Comparison of ENCODE assay signal across 10 cellular contexts in genomic region chr2:217933326-217933993, GRCh38.
A peak's percentile ranks its signal among the peaks of the same experiment; 100 is the strongest.
DNase-seq lines count a peak whose midpoint lies in the region; ATAC-seq, FAIRE-seq and TF ChIP-seq lines count a peak whose summit lies in the region.
"Had no signal": no experiment of that assay in that cellular context is flagged by ENCODE, and none has a peak within 500 bp of the region (broad histone marks: within the 10 kb centered on the region; RNA-seq: fewer than 3 reads in every experiment).

No MANE protein-coding gene starts in this region.

- no peak overlapping the region for H3K27ac ChIP-seq in keratinocyte (ENCODE audit: control insufficient read depth, insufficient read depth, low read length)
- peak overlapping the region; percentile 99 for H3K27ac ChIP-seq in subcutaneous abdominal adipose tissue (ENCODE audit: low read depth, low read length)

- no peaks in the 10 kb centered on the region for H4K20me1 ChIP-seq in keratinocyte (ENCODE audit: control insufficient read depth, extremely low read depth, insufficient read depth, low read length)

- H3K9me3 ChIP-seq in keratinocyte (ENCODE audit: control insufficient read depth, low read depth, low read length) (no peaks in the 10 kb centered on the region), subcutaneous abdominal adipose tissue (ENCODE audit: control insufficient read depth in 5 of 5, low read length in 5 of 5) (no peaks in the 10 kb centered on the region)

- no peaks in the 10 kb centered on the region for H3K9me1 ChIP-seq in keratinocyte (ENCODE audit: control insufficient read depth, extremely low read depth, insufficient read depth, low read length)

- H3K4me2 ChIP-seq in keratinocyte (ENCODE audit: control insufficient read depth, extremely low read depth, insufficient read depth, low read depth, low read length), result peak overlapping the region; percentile 11

- dilution Hi-C loops in keratinocyte (cut with MboI; ENCODE audit: extremely low pct_ligation_motif_present, low sequenced_read_pairs), result no loop called here

- H3K4me3 ChIP-seq in keratinocyte (ENCODE audit: control insufficient read depth in 2 of 3, extremely low read depth in 1 of 3, insufficient read depth in 2 of 3, low read depth in 1 of 3, low read length in 3 of 3), result no peak overlapping the region
- peak overlapping the region; percentile 8 to 99 (median 42) for H3K4me3 ChIP-seq in subcutaneous abdominal adipose tissue (ENCODE audit: low read depth in 1 of 5, low read length in 5 of 5)

- no peak for TF ChIP-seq CTCF in keratinocyte (optimal IDR thresholded peaks at IDR 0.05 in 1 of 3, IDR thresholded peaks at IDR 0.05 in 1 of 3, conservative IDR thresholded peaks at IDR 0.05 in 1 of 3; ENCODE audit: extremely low read depth in 1 of 3, insufficient read depth in 2 of 3, low read length in 3 of 3)

- ATAC-seq in SK-N-SH treated with all-trans-retinoic acid at 6 μM for 48 hours, result peak; percentile 4; the same call in 1 of the 3 replicates
- ATAC-seq in HG02759 (IDR thresholded peaks at IDR 0.05; ENCODE audit: unreplicated experiment), result no peak

- in situ Hi-C loops in G401 (cut with HindIII; ENCODE audit: low sequenced_read_pairs), result no loop called here

- FAIRE-seq in keratinocyte (lab: Jason Lieb, UNC), result no peak
- FAIRE-seq: G401.6 had no signal

- H3K9ac ChIP-seq in keratinocyte (ENCODE audit: control insufficient read depth, extremely low read depth, insufficient read depth, low read length) (no peak overlapping the region), subcutaneous abdominal adipose tissue (ENCODE audit: low read length in 5 of 5) (peak overlapping the region; percentile 39 to 82 (median 56))

- H3K4me1 ChIP-seq in keratinocyte (ENCODE audit: control insufficient read depth, extremely low read depth, insufficient read depth, low read length) (peaks cover 34% of the 10 kb centered on the region), subcutaneous abdominal adipose tissue (ENCODE audit: control insufficient read depth in 5 of 5, insufficient read depth in 5 of 5, low read length in 5 of 5) (peaks cover 59 to 100% (median 99%) of the 10 kb centered on the region in 5 donors)

- peak; percentile 62 for DNase-seq in NCI-H1105 treated with DMSO at 0.1 percent for 48 hours (lab: John Stamatoyannopoulos, UW)
- no peak for DNase-seq in keratinocyte (ENCODE audit: low read depth, low spot score)
- DNase-seq in activated gamma-delta T cell (lab: John Stamatoyannopoulos, UW), result no peak
- no peak for DNase-seq in G401 (ENCODE audit: low spot score)
- no peak for DNase-seq in activated CD8-positive, alpha-beta memory T cell treated with anti-CD3 and anti-CD28 coated beads for 24 hours
- DNase-seq: NCI-H1092 had no signal

- no peak overlapping the region for H2AFZ ChIP-seq in keratinocyte (ENCODE audit: control insufficient read depth, low read length)

- H3K27me3 ChIP-seq in keratinocyte (ENCODE audit: control insufficient read depth, extremely low read depth, insufficient read depth, low read length) (no peaks in the 10 kb centered on the region), subcutaneous abdominal adipose tissue (ENCODE audit: control insufficient read depth in 5 of 5, insufficient read depth in 4 of 5, low read length in 5 of 5) (no peaks in the 10 kb centered on the region)

- no peaks in the 10 kb centered on the region for H3K79me2 ChIP-seq in keratinocyte (ENCODE audit: control insufficient read depth, insufficient read depth, low read length)

- H3K36me3 ChIP-seq in keratinocyte (ENCODE audit: control insufficient read depth in 2 of 2, extremely low read depth in 1 of 2, insufficient read depth in 2 of 2, low read length in 2 of 2), result no peaks in the 10 kb centered on the region
- peaks cover 5 to 38% (median 12%) of the 10 kb centered on the region in 5 donors for H3K36me3 ChIP-seq in subcutaneous abdominal adipose tissue (ENCODE audit: control insufficient read depth in 5 of 5, insufficient read depth in 5 of 5, low read length in 5 of 5)

TF ChIP-seq in SK-N-SH treated with all-trans-retinoic acid at 6 μM for 48 hours, 23 proteins besides CTCF, POLR2A, EP300 and RAD21:
- TF ChIP-seq TSHZ2 (CRISPR knock-in tag; IDR thresholded peaks at IDR 0.05), result no peak
- no peak for TF ChIP-seq OSR1 (CRISPR knock-in tag; IDR thresholded peaks at IDR 0.05)
- TF ChIP-seq POU6F1 (CRISPR knock-in tag; IDR thresholded peaks at IDR 0.05; ENCODE audit: borderline replicate concordance, low read depth), result no peak
- TF ChIP-seq TCF4 (CRISPR knock-in tag; IDR thresholded peaks at IDR 0.05; ENCODE audit: borderline replicate concordance), result no peak
- TF ChIP-seq ZNF8 (CRISPR knock-in tag; IDR thresholded peaks at IDR 0.05), result no peak
- no peak for TF ChIP-seq ZFP3 (CRISPR knock-in tag; IDR thresholded peaks at IDR 0.05)
- TF ChIP-seq CSDC2 (CRISPR knock-in tag; IDR thresholded peaks at IDR 0.05), result no peak
- no peak for TF ChIP-seq ZNF70 (CRISPR knock-in tag; IDR thresholded peaks at IDR 0.05)
- TF ChIP-seq ZFP30 (CRISPR knock-in tag; IDR thresholded peaks at IDR 0.05), result no peak
- no peak for TF ChIP-seq CSRNP3 (CRISPR knock-in tag; IDR thresholded peaks at IDR 0.05)

Comparison
In these comparisons a context has a peak if more than half of its experiments do, and no peak if none do; other contexts are left out.
1. H3K4me3 ChIP-seq: peak in subcutaneous abdominal adipose tissue (5 of 5); none in keratinocyte (0 of 3).